ENCODE assay signal across 8 cellular contexts in genomic region chr7:28748934-28749584, GRCh38.
DNase-seq lines count a peak whose midpoint lies in the region; FAIRE-seq and TF ChIP-seq lines count a peak whose summit lies in the region.

No MANE protein-coding gene starts in this region.

- H3K27ac ChIP-seq in RWPE1 (peak overlapping the region; percentile 66), osteoblast (ENCODE audit: low read depth, low read length) (no peak overlapping the region)

- H3K36me3 ChIP-seq in osteoblast (ENCODE audit: insufficient read depth, low read length), result no peaks in the 10 kb centered on the region

- CTCF ChIA-PET in RWPE1 (lab: Yijun Ruan, JAX), result no interaction called here

- peak; percentile 88 for DNase-seq in EH (ENCODE audit: low read depth)
- DNase-seq in HFFc6, result peak; percentile 78
- peak; percentile 74 for DNase-seq in RWPE1 (ENCODE audit: low spot score)
- DNase-seq in islet precursor cell, result peak; percentile 90
- no peak for DNase-seq in NCI-H82 (lab: John Stamatoyannopoulos, UW)
- no peak for DNase-seq in GM19239 (ENCODE audit: insufficient read length, low spot score)
- no peak for DNase-seq in DMS153 treated with DMSO at 0.1 percent for 48 hours (lab: John Stamatoyannopoulos, UW; ENCODE audit: unreplicated experiment)
- DNase-seq in osteoblast (ENCODE audit: insufficient read length, low spot score, missing footprints), result no peak

- no peaks in the 10 kb centered on the region for H3K79me2 ChIP-seq in osteoblast (ENCODE audit: insufficient read depth, low read length)

- POLR2A ChIA-PET in RWPE1 (lab: Yijun Ruan, JAX; ENCODE audit: low non-redundant PET), result no interaction called here

- peaks cover 6% of the 10 kb centered on the region for H3K4me1 ChIP-seq in osteoblast (ENCODE audit: insufficient read depth, low read length)

- H3K27ac Mint-ChIP-seq in HFFc6, result peak overlapping the region; percentile 69; the same call in 1 of the 2 replicates

- H3K4me1 Mint-ChIP-seq in HFFc6 (ENCODE audit: low read depth), result peaks cover 28% of the 10 kb centered on the region; the same call in 1 of the 2 replicates

- no peak overlapping the region for H3K4me2 ChIP-seq in osteoblast (ENCODE audit: insufficient read depth, low read length)

- no peaks in the 10 kb centered on the region; the same call in 1 of the 2 replicates for H3K9me3 Mint-ChIP-seq in HFFc6

- no peaks in the 10 kb centered on the region for H3K27me3 ChIP-seq in osteoblast (ENCODE audit: insufficient read depth, low read length)

- H3K9me3 ChIP-seq in osteoblast (ENCODE audit: low read depth, low read length), result peaks cover 2% of the 10 kb centered on the region

- H3K4me3 Mint-ChIP-seq in HFFc6, result no peak overlapping the region

- no peaks in the 10 kb centered on the region for H4K20me1 ChIP-seq in osteoblast (ENCODE audit: insufficient read depth, low read length)

- no peak overlapping the region for H3K4me3 ChIP-seq in osteoblast (ENCODE audit: insufficient read depth, low read length)

- TF ChIP-seq CTCF in HFFc6 (IDR thresholded peaks at IDR 0.05) (no peak), RWPE1 (conservative IDR thresholded peaks at IDR 0.05; ENCODE audit: low read depth) (no peak; the same call in 1 of the 2 replicates), osteoblast (IDR thresholded peaks at IDR 0.05; ENCODE audit: extremely low read depth, low read depth, low read length) (no peak)

- H2AFZ ChIP-seq in osteoblast (ENCODE audit: low read length), result no peak overlapping the region

- H3K36me3 Mint-ChIP-seq in HFFc6 (ENCODE audit: low read depth), result no peaks in the 10 kb centered on the region

- H3K27me3 Mint-ChIP-seq in HFFc6 (ENCODE audit: insufficient read depth), result no peaks in the 10 kb centered on the region; the same call in 1 of the 2 replicates

- FAIRE-seq in GM19239 (lab: Jason Lieb, UNC), result no peak

Comparison
In these comparisons a context has a peak if more than half of its experiments do, and no peak if none do; other contexts are left out.
1. DNase-seq: peak in EH (single experiment), HFFc6 (single experiment), RWPE1 (single experiment) and islet precursor cell (single experiment); none in NCI-H82 (single experiment), GM19239 (single experiment), DMS153 treated with DMSO at 0.1 percent for 48 hours (single experiment) and osteoblast (single experiment).